In the genomic region with DNA sequence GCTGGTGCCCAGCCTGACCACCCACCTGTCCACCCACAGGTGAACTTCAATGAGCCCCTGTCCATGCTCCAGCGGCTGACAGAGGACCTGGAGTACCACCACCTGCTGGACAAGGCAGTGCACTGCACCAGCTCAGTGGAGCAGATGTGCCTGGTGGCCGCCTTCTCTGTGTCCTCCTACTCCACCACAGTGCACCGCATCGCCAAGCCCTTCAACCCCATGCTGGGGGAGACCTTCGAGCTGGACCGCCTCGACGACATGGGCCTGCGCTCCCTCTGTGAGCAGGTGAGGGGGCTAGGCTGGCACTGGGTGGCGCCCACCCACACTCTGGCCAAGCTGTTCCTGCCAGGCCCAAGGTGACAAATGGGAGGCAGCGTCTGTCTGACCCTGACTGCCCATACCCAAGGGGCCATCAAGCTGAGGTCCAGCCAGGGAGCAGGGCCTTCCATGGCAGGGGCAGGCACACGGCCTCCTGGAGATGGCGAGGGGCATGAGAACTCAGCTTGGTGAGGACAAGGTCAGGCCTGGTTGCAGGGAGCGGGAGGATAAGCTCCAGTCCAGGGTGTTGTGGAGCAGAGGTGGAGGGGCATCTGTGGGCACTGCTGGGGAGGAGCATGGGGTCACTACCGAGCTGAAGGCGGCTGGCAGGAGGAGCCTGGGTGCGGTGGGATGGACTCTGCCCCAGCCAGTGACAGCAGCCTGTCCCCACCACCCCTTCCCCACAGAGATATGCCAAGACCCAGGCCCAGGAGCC, we compare ENCODE assay signal across 9 cellular contexts.
DNase-seq lines count a peak whose midpoint lies in the region; ATAC-seq and TF ChIP-seq lines count a peak whose summit lies in the region.
"Had no signal": no experiment of that assay in that cellular context is flagged by ENCODE, and none has a peak within 500 bp of the region (broad histone marks: within the 10 kb centered on the region; RNA-seq: fewer than 3 reads in every experiment).

No MANE protein-coding gene starts in this region.

- H3K4me3 ChIP-seq in NB4 (ENCODE audit: low read depth, low read length) (no peak overlapping the region), right atrium auricular region (no peak overlapping the region)
- H3K4me3 ChIP-seq in effector memory CD4-positive, alpha-beta T cell (ENCODE audit: insufficient read depth, low read depth, low read length, poor library complexity, severe bottlenecking) = no peak overlapping the region

- no peaks in the 10 kb centered on the region for H3K4me1 ChIP-seq in right atrium auricular region
- peaks cover 12% of the 10 kb centered on the region for H3K4me1 ChIP-seq in effector memory CD4-positive, alpha-beta T cell (ENCODE audit: control insufficient read depth, insufficient read depth, low read length, poor library complexity, severe bottlenecking)

- no peak overlapping the region for H3K27ac ChIP-seq in right atrium auricular region
- H3K27ac ChIP-seq in effector memory CD4-positive, alpha-beta T cell (ENCODE audit: insufficient read depth, low read length, poor library complexity, severe bottlenecking) = no peak overlapping the region
- H3K27ac ChIP-seq: neutrophil had no signal

- TF ChIP-seq CTCF in GM10248 (IDR thresholded peaks at IDR 0.05; ENCODE audit: control extremely low read depth, extremely low read depth, low read depth, missing control alignments) (peak; percentile 76), NB4 (IDR thresholded peaks at IDR 0.05; ENCODE audit: low read depth, low read length) (peak; percentile 62), right atrium auricular region (IDR thresholded peaks at IDR 0.05) (peak; percentile 47 to 78)

- no peak overlapping the region for H3K27ac Mint-ChIP-seq in activated naive CD4-positive, alpha-beta T cell treated with anti-CD3 and anti-CD28 coated beads, Interleukin-2, amount 50 U/mL, for 72 hours

- DNase-seq in GM10248 (ENCODE audit: extremely low spot score) (peak; percentile 76), NB4 (ENCODE audit: low read depth) (peak; percentile 31), right atrium auricular region (ENCODE audit: low spot score) (no peak), NCI-H2171 (lab: John Stamatoyannopoulos, UW) (no peak)
- peak; percentile 45 to 56 for DNase-seq in activated naive CD4-positive, alpha-beta T cell treated with anti-CD3 and anti-CD28 coated beads, Interleukin-2, amount 50 U/mL, for 72 hours (ENCODE audit: low spot score in 2 of 2)
- peak; percentile 30 for DNase-seq in stimulated activated CD4-positive, alpha-beta T cell treated with anti-CD3 and anti-CD28 coated beads, Interleukin-1b, Interleukin-23, amount 100 ng/mL, for 48 hours
- no peak for DNase-seq in effector memory CD4-positive, alpha-beta T cell

- H3K27me3 ChIP-seq in right atrium auricular region = no peaks in the 10 kb centered on the region
- H3K27me3 ChIP-seq in effector memory CD4-positive, alpha-beta T cell (replicated peaks; ENCODE audit: control insufficient read depth, insufficient read depth, low read length, poor library complexity, severe bottlenecking) = no peaks in the 10 kb centered on the region
- H3K27me3 ChIP-seq: neutrophil had no signal

- POLR2A ChIA-PET in GM10248 (lab: Yijun Ruan, JAX) = no interaction called here

- TF ChIP-seq POLR2A in NB4 (IDR thresholded peaks at IDR 0.05; ENCODE audit: extremely low read depth, insufficient read length) = no peak

- H3K9me3 Mint-ChIP-seq in activated naive CD4-positive, alpha-beta T cell treated with anti-CD3 and anti-CD28 coated beads, Interleukin-2, amount 50 U/mL, for 72 hours = no peaks in the 10 kb centered on the region

- no peaks in the 10 kb centered on the region for H3K9me3 ChIP-seq in right atrium auricular region
- no peaks in the 10 kb centered on the region for H3K9me3 ChIP-seq in effector memory CD4-positive, alpha-beta T cell (ENCODE audit: control insufficient read depth, low read length)
- H3K9me3 ChIP-seq: neutrophil had no signal

- peaks cover 8% of the 10 kb centered on the region for H3K36me3 ChIP-seq in right atrium auricular region
- H3K36me3 ChIP-seq in effector memory CD4-positive, alpha-beta T cell (ENCODE audit: control insufficient read depth, insufficient read depth, low read length) = no peaks in the 10 kb centered on the region
- H3K36me3 ChIP-seq: neutrophil had no signal

- CTCF ChIA-PET in GM10248 (lab: Yijun Ruan, JAX) = interaction anchor here (0.6 to 2.3 kb wide), 15 partner anchors 9 to 256 kb away, joined by 3 to 14 read pairs (median 4); partner anchors contain the start of gene SLC35E4

- peak; percentile 56 to 63 for ATAC-seq in activated naive CD4-positive, alpha-beta T cell treated with anti-CD3 and anti-CD28 coated beads, Interleukin-2, amount 50 U/mL, for 72 hours
- no peak for ATAC-seq in GM18519 (IDR thresholded peaks at IDR 0.05; ENCODE audit: low FRiP score, unreplicated experiment)

- H3K36me3 Mint-ChIP-seq in activated naive CD4-positive, alpha-beta T cell treated with anti-CD3 and anti-CD28 coated beads, Interleukin-2, amount 50 U/mL, for 72 hours = no peaks in the 10 kb centered on the region

Comparison
In these comparisons a context has a peak if more than half of its experiments do, and no peak if none do; other contexts are left out.
1. DNase-seq: peak in GM10248 (single experiment), NB4 (single experiment), activated naive CD4-positive, alpha-beta T cell treated with anti-CD3 and anti-CD28 coated beads, Interleukin-2, amount 50 U/mL, for 72 hours (2 of 2) and stimulated activated CD4-positive, alpha-beta T cell treated with anti-CD3 and anti-CD28 coated beads, Interleukin-1b, Interleukin-23, amount 100 ng/mL, for 48 hours (single experiment); none in right atrium auricular region (single experiment), NCI-H2171 (single experiment) and effector memory CD4-positive, alpha-beta T cell (0 of 3).
2. Peak in every context shown above with its lines, with median percentiles within 50 percentile points of each other: CTCF ChIP-seq.